Comparison of ENCODE assay signal across 1 cellular context in genomic region chr12:123971770-123972447, GRCh38.
TF ChIP-seq lines count a peak whose summit lies in the region.

No MANE protein-coding gene starts in this region.

TF ChIP-seq in K562, 482 proteins besides CTCF, POLR2A, EP300 and RAD21 (continued from another document and continues in another):
- TF ChIP-seq RNF219 (CRISPR knock-in tag; IDR thresholded peaks at IDR 0.05) (no peak), FOXP4 (CRISPR knock-in tag; IDR thresholded peaks at IDR 0.05; ENCODE audit: borderline replicate concordance) (no peak), ZNF197 (CRISPR knock-in tag; IDR thresholded peaks at IDR 0.05; ENCODE audit: low read depth) (no peak), HNRNPH1 (optimal IDR thresholded peaks at IDR 0.05; ENCODE audit: low read depth, low read length) (no peak), SMARCA5 (IDR thresholded peaks at IDR 0.05) (no peak), RCOR1 (IDR thresholded peaks at IDR 0.05; ENCODE audit: borderline replicate concordance in 1 of 2, low read depth in 2 of 2, low read length in 2 of 2) (no peak), PRDM10 (IDR thresholded peaks at IDR 0.05; ENCODE audit: partially characterized antibody) (no peak), KDM1A (IDR thresholded peaks at IDR 0.05) (no peak), TSHZ1 (CRISPR knock-in tag; IDR thresholded peaks at IDR 0.05) (no peak), STAT6 (CRISPR knock-in tag; IDR thresholded peaks at IDR 0.05) (no peak), TEAD2 (tag; IDR thresholded peaks at IDR 0.05) (no peak), ARHGAP35 (IDR thresholded peaks at IDR 0.05; ENCODE audit: partially characterized antibody) (no peak), ZNF778 (CRISPR knock-in tag; IDR thresholded peaks at IDR 0.05) (no peak), ZNF263 (CRISPR knock-in tag; IDR thresholded peaks at IDR 0.05; ENCODE audit: borderline replicate concordance) (no peak), FOXO4 (CRISPR knock-in tag; IDR thresholded peaks at IDR 0.05) (no peak), TOE1 (IDR thresholded peaks at IDR 0.05; ENCODE audit: borderline replicate concordance) (no peak), TOE1 (CRISPR knock-in tag; IDR thresholded peaks at IDR 0.05; ENCODE audit: borderline replicate concordance, low read depth) (no peak), FOXA1 (IDR thresholded peaks at IDR 0.05; ENCODE audit: borderline replicate concordance) (no peak), TAF9B (IDR thresholded peaks at IDR 0.05; ENCODE audit: partially characterized antibody) (no peak), MXI1 (IDR thresholded peaks at IDR 0.05; ENCODE audit: low read depth, low read length) (no peak), EHMT2 (IDR thresholded peaks at IDR 0.05) (no peak), GABPB1 (CRISPR knock-in tag; IDR thresholded peaks at IDR 0.05) (no peak), CREB3 (tag; conservative IDR thresholded peaks at IDR 0.05; ENCODE audit: low read depth) (no peak), SUPT5H (IDR thresholded peaks at IDR 0.05) (no peak), NUFIP1 (IDR thresholded peaks at IDR 0.05; ENCODE audit: partially characterized antibody) (no peak), AFF1 (IDR thresholded peaks at IDR 0.05; ENCODE audit: low read depth in 1 of 2, partially characterized antibody in 2 of 2) (no peak), TCF7 (IDR thresholded peaks at IDR 0.05; ENCODE audit: borderline replicate concordance) (no peak), NCOA2 (IDR thresholded peaks at IDR 0.05; ENCODE audit: partially characterized antibody in 2 of 2) (no peak), PHF8 (IDR thresholded peaks at IDR 0.05; ENCODE audit: borderline replicate concordance, low read length) (peak; percentile 32; the same call in 1 of the 2 replicates), MBD1 (CRISPR knock-in tag; IDR thresholded peaks at IDR 0.05) (no peak), GATAD2A (IDR thresholded peaks at IDR 0.05) (no peak), GABPA (tag; conservative IDR thresholded peaks at IDR 0.05; ENCODE audit: low read depth) (no peak), ZNF133 (CRISPR knock-in tag; IDR thresholded peaks at IDR 0.05) (no peak), KDM2B (CRISPR knock-in tag; IDR thresholded peaks at IDR 0.05) (no peak), KAT2B (IDR thresholded peaks at IDR 0.05; ENCODE audit: low read depth, low read length) (no peak), MYBL2 (IDR thresholded peaks at IDR 0.05; ENCODE audit: low read depth) (no peak), MYBL2 (CRISPR knock-in tag; IDR thresholded peaks at IDR 0.05; ENCODE audit: borderline replicate concordance) (no peak), SMARCA4 (IDR thresholded peaks at IDR 0.05) (no peak)
